In genomic region chr15:57560976-57561711, GRCh38 we compare ENCODE assay signal across 9 cellular contexts. TPM values are rescaled to one million over a fixed set of nuclear protein-coding genes. Genes with fewer than 3 reads are reported as not detected.
DNase-seq lines count a peak whose midpoint lies in the region; ATAC-seq and TF ChIP-seq lines count a peak whose summit lies in the region.
"Had no signal": no experiment of that assay in that cellular context is flagged by ENCODE, and none has a peak within 500 bp of the region (broad histone marks: within the 10 kb centered on the region; RNA-seq: fewer than 3 reads in every experiment).

No MANE protein-coding gene starts in this region.

- H3K36me3 Mint-ChIP-seq in T-helper 17 cell (ENCODE audit: low read depth) = no peaks in the 10 kb centered on the region

- peak; percentile 88 to 96 for TF ChIP-seq CTCF in right atrium auricular region (IDR thresholded peaks at IDR 0.05)
- peak; percentile 85 to 93 (median 90) for TF ChIP-seq CTCF in gastrocnemius medialis (IDR thresholded peaks at IDR 0.05 in 4 of 5, conservative IDR thresholded peaks at IDR 0.05 in 1 of 5)

- H3K9me3 ChIP-seq in T-helper 17 cell (ENCODE audit: control insufficient read depth, low read length, poor library complexity, severe bottlenecking) = no peaks in the 10 kb centered on the region
- H3K9me3 ChIP-seq in right atrium auricular region = no peaks in the 10 kb centered on the region
- no peaks in the 10 kb centered on the region for H3K9me3 ChIP-seq in gastrocnemius medialis

- no peak for TF ChIP-seq POLR2A in gastrocnemius medialis (IDR thresholded peaks at IDR 0.05)

- DNase-seq in NCI-H1436 (lab: John Stamatoyannopoulos, UW) (peak; percentile 63), NCI-H1436 treated with DMSO at 0.1 percent for 48 hours (lab: John Stamatoyannopoulos, UW) (no peak), NCI-H1417 (lab: John Stamatoyannopoulos, UW) (peak; percentile 32 to 87 (median 59)), T-helper 17 cell (peak; percentile 35 to 55 (median 36)), amniotic stem cell (lab: John Stamatoyannopoulos, UW) (peak; percentile 29), right atrium auricular region (ENCODE audit: low spot score) (peak; percentile 82), gastrocnemius medialis (peak; percentile 52 to 70)

- H3K27ac Mint-ChIP-seq in T-helper 17 cell = peak overlapping the region; percentile 77

- H3K4me1 Mint-ChIP-seq in T-helper 17 cell = peaks cover 26% of the 10 kb centered on the region

- H3K27me3 Mint-ChIP-seq in T-helper 17 cell = peaks cover 29% of the 10 kb centered on the region

- ATAC-seq in HG02763 (IDR thresholded peaks at IDR 0.05; ENCODE audit: unreplicated experiment) (peak; percentile 83), T-helper 17 cell (peak; percentile 68), gastrocnemius medialis (peak; percentile 87 to 96)

- H3K4me3 ChIP-seq in right atrium auricular region = no peak overlapping the region
- no peak overlapping the region for H3K4me3 ChIP-seq in gastrocnemius medialis
- H3K4me3 ChIP-seq: BLaER1 treated with 17β-estradiol and CSF1 and Interleukin-3, amounts not matched to agents 10 nM and 100 nM had no signal

- H3K36me3 ChIP-seq in right atrium auricular region (no peaks in the 10 kb centered on the region), gastrocnemius medialis (no peaks in the 10 kb centered on the region)
- H3K36me3 ChIP-seq: BLaER1 treated with 17β-estradiol and CSF1 and Interleukin-3, amounts not matched to agents 10 nM and 100 nM had no signal

- peaks cover 0 to 25% of the 10 kb centered on the region in 2 donors for H3K4me1 ChIP-seq in right atrium auricular region
- no peaks in the 10 kb centered on the region for H3K4me1 ChIP-seq in gastrocnemius medialis

- H3K27ac ChIP-seq in right atrium auricular region (peak overlapping the region; percentile 66 to 75), gastrocnemius medialis (peak overlapping the region in 3 of 4 donors; percentile 38 to 47 (median 41))

- in situ Hi-C loops in gastrocnemius medialis (cut with MboI; ENCODE audit: low sequenced_read_pairs in 4 of 4) = loop anchor here in 3 of 4 donors (5.0 to 25.0 kb wide), 5 partner anchors 51 to 501 kb away; partner anchors contain the start of gene ALDH1A2 (in 1 of the 3)

- no peaks in the 10 kb centered on the region for H3K27me3 ChIP-seq in right atrium auricular region
- H3K27me3 ChIP-seq in gastrocnemius medialis = no peaks in the 10 kb centered on the region
- H3K27me3 ChIP-seq: BLaER1 treated with 17β-estradiol and CSF1 and Interleukin-3, amounts not matched to agents 10 nM and 100 nM had no signal

- peak overlapping the region; percentile 49 for H3K4me3 Mint-ChIP-seq in T-helper 17 cell

- intact Hi-C loops in gastrocnemius medialis (cut with DNase I; ENCODE audit: low total_unique reads) = loop anchor here (1.0 to 5.0 kb wide), 5 partner anchors 51 to 300 kb away; partner anchors contain the start of gene POLR2M

RNA-seq across cellular contexts. Expression of gene MYZAP, which starts 30.6 kb away (rescaled TPM):
- 1 to 10 TPM in 1 of 2 donors, under 1 TPM in 1; 0.15 to 6.2 TPM for total RNA-seq in T-helper 17 cell
- 100 to 1,000 TPM; 305 to 491 TPM for total RNA-seq in right atrium auricular region
- 1 to 10 TPM; 1.3 to 9.4 (median 1.4) TPM for total RNA-seq in gastrocnemius medialis

Comparison
In these comparisons a context has a peak if more than half of its experiments do, and no peak if none do; other contexts are left out.
1. RNA of gene MYZAP, which starts 30.6 kb away (total RNA-seq): 305 to 491 TPM in right atrium auricular region; 0.15 to 6.2 TPM in T-helper 17 cell and 1.3 to 9.4 TPM in gastrocnemius medialis; every median in the first group is over 10 times any median in the second.
2. Peak in every context shown above with its lines, with median percentiles within 50 percentile points of each other: ATAC-seq.